In genomic region chr2:115083711-115084110, GRCh38 we compare ENCODE assay signal across 7 cellular contexts.
"Had no signal": no experiment of that assay in that cellular context is flagged by ENCODE, and none has a peak within 500 bp of the region (broad histone marks: within the 10 kb centered on the region; RNA-seq: fewer than 3 reads in every experiment).

No MANE protein-coding gene starts in this region.

- ATAC-seq: K562 had no signal

- DNase-seq: IMR-90, KBM-7, KG1 had no signal

- FAIRE-seq: HepG2, HTR-8/SVneo, K562 had no signal

- H3K27ac ChIP-seq: HL-60 had no signal

- H3K4me3 ChIP-seq: K562 had no signal
